ENCODE assay signal across 1 cellular context in genomic region chr9:137300607-137301085, GRCh38.
TF ChIP-seq lines count a peak whose summit lies in the region.

No MANE protein-coding gene starts in this region.

TF ChIP-seq in HEK293, 187 proteins besides CTCF, POLR2A, EP300 and RAD21 (continued from another document and continues in another):
- TF ChIP-seq ZBTB49 (tag by site-specific recombination; IDR thresholded peaks at IDR 0.05; ENCODE audit: low read depth) (no peak), TCF7L2 (IDR thresholded peaks at IDR 0.05; ENCODE audit: borderline replicate concordance, low read depth, low read length) (no peak), ZNF223 (tag by site-specific recombination; IDR thresholded peaks at IDR 0.05) (no peak), BCL11B (tag by site-specific recombination; IDR thresholded peaks at IDR 0.05; ENCODE audit: low read depth) (no peak), ZNF292 (tag by site-specific recombination; IDR thresholded peaks at IDR 0.05; ENCODE audit: borderline replicate concordance, low read depth) (no peak), ZNF433 (tag by site-specific recombination; IDR thresholded peaks at IDR 0.05; ENCODE audit: low read depth) (no peak), ZNF169 (tag by site-specific recombination; IDR thresholded peaks at IDR 0.05) (no peak), ZBTB7A (tag by site-specific recombination; IDR thresholded peaks at IDR 0.05; ENCODE audit: low read depth) (no peak), ZNF121 (tag by site-specific recombination; IDR thresholded peaks at IDR 0.05) (no peak), ZNF10 (tag by site-specific recombination; IDR thresholded peaks at IDR 0.05) (no peak), OSR2 (tag by site-specific recombination; IDR thresholded peaks at IDR 0.05) (no peak), ZNF366 (tag by site-specific recombination; conservative IDR thresholded peaks at IDR 0.05) (peak; percentile 71), SETDB1 (IDR thresholded peaks at IDR 0.05; ENCODE audit: insufficient read length, low read length) (no peak), ZNF211 (tag by site-specific recombination; IDR thresholded peaks at IDR 0.05; ENCODE audit: low read depth) (no peak), ZNF398 (tag by site-specific recombination; IDR thresholded peaks at IDR 0.05) (peak; percentile 96), ZSCAN23 (tag by site-specific recombination; IDR thresholded peaks at IDR 0.05) (no peak), ZNF311 (tag by site-specific recombination; IDR thresholded peaks at IDR 0.05; ENCODE audit: borderline replicate concordance) (no peak), ZNF473 (tag by site-specific recombination; IDR thresholded peaks at IDR 0.05) (no peak), ZNF707 (tag by site-specific recombination; IDR thresholded peaks at IDR 0.05) (no peak), PRDM2 (tag by site-specific recombination; IDR thresholded peaks at IDR 0.05; ENCODE audit: borderline replicate concordance) (no peak), ZFHX2 (tag by site-specific recombination; conservative IDR thresholded peaks at IDR 0.05) (0 out of 2 replicates have a peak, but pooled peaks have one; percentile 12), ZNF157 (tag by site-specific recombination; IDR thresholded peaks at IDR 0.05) (no peak), ZNF175 (tag by site-specific recombination; IDR thresholded peaks at IDR 0.05) (no peak), ZXDB (tag by site-specific recombination; IDR thresholded peaks at IDR 0.05) (no peak), ZNF18 (tag by site-specific recombination; IDR thresholded peaks at IDR 0.05) (no peak), ZBTB1 (tag by site-specific recombination; IDR thresholded peaks at IDR 0.05) (no peak), ZNF19 (tag by site-specific recombination; IDR thresholded peaks at IDR 0.05; ENCODE audit: low read depth) (no peak), ZNF280D (tag by site-specific recombination; IDR thresholded peaks at IDR 0.05) (no peak), ZNF202 (tag by site-specific recombination; IDR thresholded peaks at IDR 0.05; ENCODE audit: borderline replicate concordance) (no peak), ZNF785 (tag by site-specific recombination; IDR thresholded peaks at IDR 0.05) (no peak), ZNF146 (tag by site-specific recombination; IDR thresholded peaks at IDR 0.05) (no peak), TRIM28 (IDR thresholded peaks at IDR 0.05; ENCODE audit: borderline replicate concordance, low read length) (no peak), ZNF549 (tag by site-specific recombination; IDR thresholded peaks at IDR 0.05) (no peak)
- TF ChIP-seq, protein P1, sequence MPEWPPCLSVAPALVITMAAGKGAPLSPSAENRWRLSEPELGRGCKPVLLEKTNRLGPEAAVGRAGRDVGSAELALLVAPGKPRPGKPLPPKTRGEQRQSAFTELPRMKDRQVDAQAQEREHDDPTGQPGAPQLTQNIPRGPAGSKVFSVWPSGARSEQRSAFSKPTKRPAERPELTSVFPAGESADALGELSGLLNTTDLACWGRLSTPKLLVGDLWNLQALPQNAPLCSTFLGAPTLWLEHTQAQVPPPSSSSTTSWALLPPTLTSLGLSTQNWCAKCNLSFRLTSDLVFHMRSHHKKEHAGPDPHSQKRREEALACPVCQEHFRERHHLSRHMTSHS (tag by site-specific recombination; IDR thresholded peaks at IDR 0.05): no peak
- TF ChIP-seq, protein P2, sequence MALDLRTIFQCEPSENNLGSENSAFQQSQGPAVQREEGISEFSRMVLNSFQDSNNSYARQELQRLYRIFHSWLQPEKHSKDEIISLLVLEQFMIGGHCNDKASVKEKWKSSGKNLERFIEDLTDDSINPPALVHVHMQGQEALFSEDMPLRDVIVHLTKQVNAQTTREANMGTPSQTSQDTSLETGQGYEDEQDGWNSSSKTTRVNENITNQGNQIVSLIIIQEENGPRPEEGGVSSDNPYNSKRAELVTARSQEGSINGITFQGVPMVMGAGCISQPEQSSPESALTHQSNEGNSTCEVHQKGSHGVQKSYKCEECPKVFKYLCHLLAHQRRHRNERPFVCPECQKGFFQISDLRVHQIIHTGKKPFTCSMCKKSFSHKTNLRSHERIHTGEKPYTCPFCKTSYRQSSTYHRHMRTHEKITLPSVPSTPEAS (tag by site-specific recombination; IDR thresholded peaks at IDR 0.05): no peak
- TF ChIP-seq, protein P3, sequence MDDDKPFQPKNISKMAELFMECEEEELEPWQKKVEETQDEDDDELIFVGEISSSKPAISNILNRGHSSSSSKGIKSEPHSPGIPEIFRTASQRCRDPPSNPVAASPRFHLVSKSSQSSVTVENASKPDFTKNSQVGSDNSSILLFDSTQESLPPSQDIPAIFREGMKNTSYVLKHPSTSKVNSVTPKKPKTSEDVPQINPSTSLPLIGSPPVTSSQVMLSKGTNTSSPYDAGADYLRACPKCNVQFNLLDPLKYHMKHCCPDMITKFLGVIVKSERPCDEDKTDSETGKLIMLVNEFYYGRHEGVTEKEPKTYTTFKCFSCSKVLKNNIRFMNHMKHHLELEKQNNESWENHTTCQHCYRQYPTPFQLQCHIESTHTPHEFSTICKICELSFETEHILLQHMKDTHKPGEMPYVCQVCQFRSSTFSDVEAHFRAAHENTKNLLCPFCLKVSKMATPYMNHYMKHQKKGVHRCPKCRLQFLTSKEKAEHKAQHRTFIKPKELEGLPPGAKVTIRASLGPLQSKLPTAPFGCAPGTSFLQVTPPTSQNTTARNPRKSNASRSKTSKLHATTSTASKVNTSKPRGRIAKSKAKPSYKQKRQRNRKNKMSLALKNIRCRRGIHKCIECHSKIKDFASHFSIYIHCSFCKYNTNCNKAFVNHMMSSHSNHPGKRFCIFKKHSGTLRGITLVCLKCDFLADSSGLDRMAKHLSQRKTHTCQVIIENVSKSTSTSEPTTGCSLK (tag by site-specific recombination; IDR thresholded peaks at IDR 0.05): no peak
- TF ChIP-seq, protein P4, sequence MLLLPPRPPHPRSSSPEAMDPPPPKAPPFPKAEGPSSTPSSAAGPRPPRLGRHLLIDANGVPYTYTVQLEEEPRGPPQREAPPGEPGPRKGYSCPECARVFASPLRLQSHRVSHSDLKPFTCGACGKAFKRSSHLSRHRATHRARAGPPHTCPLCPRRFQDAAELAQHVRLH (tag by site-specific recombination; IDR thresholded peaks at IDR 0.05): no peak
